8 cellular contexts compared by ENCODE assay signal in genomic region chr6:31462026-31462963, GRCh38. TPM values are rescaled to one million over a fixed set of nuclear protein-coding genes. Genes with fewer than 3 reads are reported as not detected.
DNase-seq lines count a peak whose midpoint lies in the region; ATAC-seq, FAIRE-seq and TF ChIP-seq lines count a peak whose summit lies in the region.

No MANE protein-coding gene starts in this region.

- H2AFZ ChIP-seq in mammary epithelial cell (ENCODE audit: low read depth, low read length) = peak overlapping the region; percentile 95

- in situ Hi-C loops in mammary epithelial cell (cut with MboI; ENCODE audit: low sequenced_read_pairs in 2 of 2) = no loop called here

- FAIRE-seq in A549 (lab: Jason Lieb, UNC) = no peak

- H4K20me1 ChIP-seq in mammary epithelial cell (ENCODE audit: insufficient read depth, low read length) = no peaks in the 10 kb centered on the region

- ATAC-seq in A549 (peak in 1 of 2 experiments; percentile 39; a peak in 2 of 6 replicates), HG02943 (IDR thresholded peaks at IDR 0.05; ENCODE audit: low read depth, unreplicated experiment) (peak; percentile 5), mucosa of descending colon (no peak), GM21737 (IDR thresholded peaks at IDR 0.05; ENCODE audit: unreplicated experiment) (no peak)

- dilution Hi-C loops in mammary epithelial cell (cut with HindIII; ENCODE audit: low sequenced_read_pairs) = no loop called here

- DNase-seq in A549 (ENCODE audit: low read depth in 1 of 2, low spot score in 1 of 2) = no peak
- DNase-seq in mammary epithelial cell = no peak
- DNase-seq in mucosa of descending colon = no peak
- DNase-seq in NCI-H1694 treated with DMSO at 0.1 percent for 48 hours (lab: John Stamatoyannopoulos, UW) = no peak
- DNase-seq in dedifferentiated amniotic fluid mesenchymal stem cell (ENCODE audit: extremely low spot score) = no peak
- DNase-seq in stimulated activated CD4-positive, alpha-beta T cell treated with anti-CD3 and anti-CD28 coated beads, Interleukin-1b, Interleukin-23, amount 100 ng/mL, for 48 hours = no peak

- intact Hi-C loops in mammary epithelial cell (cut with micrococcal nuclease) (loop anchor here (2.0 kb wide), 1 partner anchor 19 kb away; no protein-coding TSS in a partner anchor), mucosa of descending colon (cut with DNase I, micrococcal nuclease) (no loop called here)

- H3K27me3 ChIP-seq in mammary epithelial cell (ENCODE audit: insufficient read depth, low read length) = no peaks in the 10 kb centered on the region

- no peak for TF ChIP-seq POLR2A in A549 (IDR thresholded peaks at IDR 0.05; ENCODE audit: low read length)

- no peak overlapping the region for H3K9ac ChIP-seq in mammary epithelial cell (ENCODE audit: insufficient read depth, low read length)

- WGBS in A549 (ENCODE audit: missing lambda C conversion rate) = 51% methylated on average over 11 of the region's 11 CpGs
- 60% methylated on average over 11 of the region's 11 CpGs for WGBS in mammary epithelial cell (ENCODE audit: low coverage, missing lambda C conversion rate)

- TF ChIP-seq CTCF in A549 (IDR thresholded peaks at IDR 0.05) (no peak), mammary epithelial cell (conservative IDR thresholded peaks at IDR 0.05 in 1 of 2, IDR thresholded peaks at IDR 0.05 in 1 of 2; ENCODE audit: extremely low read depth in 1 of 2, insufficient read depth in 1 of 2, low read depth in 1 of 2, low read length in 2 of 2) (no peak), mucosa of descending colon (IDR thresholded peaks at IDR 0.05) (no peak)

- CTCF ChIA-PET in A549 (lab: Yijun Ruan, JAX) = interaction anchor here (0.8 to 1.3 kb wide), 2 partner anchors 18 to 31 kb away, joined by 3 to 4 read pairs; no protein-coding TSS in a partner anchor
- CTCF ChIA-PET in mammary epithelial cell (lab: Charles Lee; ENCODE audit: low non-redundant PET) = no interaction called here

- peak overlapping the region; percentile 83 for H3K4me2 ChIP-seq in A549
- peak overlapping the region; percentile 89 for H3K4me2 ChIP-seq in mammary epithelial cell (ENCODE audit: insufficient read depth, low read depth, low read length)

- peaks cover 7% of the 10 kb centered on the region for H3K4me1 ChIP-seq in A549
- peaks cover 12% of the 10 kb centered on the region for H3K4me1 ChIP-seq in mammary epithelial cell (ENCODE audit: insufficient read depth, low read length)
- peaks cover 11% of the 10 kb centered on the region for H3K4me1 ChIP-seq in mucosa of descending colon (ENCODE audit: low read depth)

- H3K79me2 ChIP-seq in mammary epithelial cell (ENCODE audit: insufficient read depth, low read length) = no peaks in the 10 kb centered on the region

- H3K4me3 ChIP-seq in A549 = peak overlapping the region; percentile 27; the same call in 2 of the 3 replicates
- H3K4me3 ChIP-seq in mammary epithelial cell (replicated peaks in 1 of 3; ENCODE audit: insufficient read depth in 1 of 3, low read depth in 2 of 3, low read length in 3 of 3) = peak overlapping the region in 1 of 3 experiments; percentile 6
- H3K4me3 ChIP-seq in mucosa of descending colon = peak overlapping the region; percentile 33

- H3K9me3 ChIP-seq in A549 (no peaks in the 10 kb centered on the region), mammary epithelial cell (replicated peaks; ENCODE audit: insufficient read depth, low read length) (no peaks in the 10 kb centered on the region), mucosa of descending colon (no peaks in the 10 kb centered on the region)

- TF ChIP-seq EP300 in A549 (IDR thresholded peaks at IDR 0.05) = no peak

- H3K36me3 ChIP-seq in mammary epithelial cell (ENCODE audit: insufficient read depth, low read length) (no peaks in the 10 kb centered on the region), mucosa of descending colon (ENCODE audit: low read depth) (no peaks in the 10 kb centered on the region)

- no peak for TF ChIP-seq RAD21 in A549 (conservative IDR thresholded peaks at IDR 0.05 in 1 of 2, IDR thresholded peaks at IDR 0.05 in 1 of 2)

- POLR2A ChIA-PET in A549 (lab: Yijun Ruan, JAX) = no interaction called here

- BruUV-seq in mammary epithelial cell (replicated peaks; lab: Mats Ljungman, UMichigan) = no TSS peak

- H3K27ac ChIP-seq in A549 = peak overlapping the region; percentile 41 to 48; a peak in 3 of 6 replicates
- H3K27ac ChIP-seq in mammary epithelial cell (ENCODE audit: insufficient read depth, low read depth, low read length) = peak overlapping the region; percentile 52

TF ChIP-seq in A549, 52 proteins besides CTCF, POLR2A, EP300 and RAD21:
- no peak for TF ChIP-seq MAFK (IDR thresholded peaks at IDR 0.05; ENCODE audit: partially characterized antibody)
- no peak for TF ChIP-seq NR3C1 (IDR thresholded peaks at IDR 0.05)
- no peak for TF ChIP-seq SREBF2 (IDR thresholded peaks at IDR 0.05)
- TF ChIP-seq FOXS1 (CRISPR knock-in tag; IDR thresholded peaks at IDR 0.05) = no peak
- no peak for TF ChIP-seq NPAS2 (CRISPR knock-in tag; IDR thresholded peaks at IDR 0.05; ENCODE audit: borderline replicate concordance)
- TF ChIP-seq RARB (CRISPR knock-in tag; IDR thresholded peaks at IDR 0.05) = no peak
- no peak for TF ChIP-seq RFX5 (IDR thresholded peaks at IDR 0.05)
- no peak for TF ChIP-seq MYC (IDR thresholded peaks at IDR 0.05; ENCODE audit: borderline replicate concordance, low read length)

RNA-seq across cellular contexts. Expression of gene MICB, which starts 35.6 kb away (rescaled TPM):
- polyA plus RNA-seq in A549 (2011; rRNA removed) (6.8 and 7.9 TPM in 2 replicates), A549 (2017; fragmentation: RNase III; extraction: RNeasy Plus Mini Kit Qiagen cat#74134 plus additional on column Dnase treatment) (5.9 to 7.0 TPM (median 6.8 TPM) in 3 replicates), mammary epithelial cell (24.7 TPM)
- polyA plus RNA-seq in A549 (2012; cell fraction: cytosol; rRNA removed) = 5.5 and 6.3 TPM in 2 replicates
- 7.1 TPM in 2 replicates for polyA plus RNA-seq in A549 (2012; cell fraction: nucleus; rRNA removed)
- 5.5 and 7.6 TPM in 2 replicates for polyA minus RNA-seq in A549 (2011; rRNA and poly(A)+ RNA removed)
- total RNA-seq in mammary epithelial cell (1 to 10 TPM; 1.3 to 5.3 TPM), mucosa of descending colon (1 to 10 TPM; 1.3 to 4.1 (median 2.9) TPM)
- 21.3 TPM for polyA minus RNA-seq in mammary epithelial cell

RNA-seq across cellular contexts. Expression of gene MICA, which starts 58.9 kb away (rescaled TPM):
- 20.5 and 22.7 TPM in 2 replicates for polyA plus RNA-seq in A549 (2011; rRNA removed)
- polyA plus RNA-seq in A549 (2012; cell fraction: cytosol; rRNA removed) = 23.5 and 23.7 TPM in 2 replicates
- polyA plus RNA-seq in A549 (2012; cell fraction: nucleus; rRNA removed) = 27.0 and 27.4 TPM in 2 replicates
- 18.6 to 22.8 TPM (median 20.1 TPM) in 3 replicates for polyA plus RNA-seq in A549 (2017; fragmentation: RNase III; extraction: RNeasy Plus Mini Kit Qiagen cat#74134 plus additional on column Dnase treatment)
- polyA minus RNA-seq in A549 (2011; rRNA and poly(A)+ RNA removed) = 23.2 and 25.2 TPM in 2 replicates
- 10 to 100 TPM; 32.3 to 51.2 TPM for total RNA-seq in mammary epithelial cell
- 38.8 TPM for polyA plus RNA-seq in mammary epithelial cell
- 13.9 TPM for polyA minus RNA-seq in mammary epithelial cell
- total RNA-seq in mucosa of descending colon = 10 to 100 TPM; 18.1 to 24.2 (median 20.7) TPM
